8 cellular contexts compared by ENCODE assay signal in genomic region chr5:109409061-109409843, GRCh38. TPM values are rescaled to one million over a fixed set of nuclear protein-coding genes. Genes with fewer than 3 reads are reported as not detected.
DNase-seq lines count a peak whose midpoint lies in the region; ATAC-seq and TF ChIP-seq lines count a peak whose summit lies in the region.

No MANE protein-coding gene starts in this region.

- TF ChIP-seq POLR2A in Peyer's patch (IDR thresholded peaks at IDR 0.05), result no peak

- H3K27me3 ChIP-seq in Caco-2 (replicated peaks; ENCODE audit: control insufficient read depth, insufficient read depth, low read length), result no peaks in the 10 kb centered on the region
- no peaks in the 10 kb centered on the region for H3K27me3 ChIP-seq in Peyer's patch
- H3K27me3 ChIP-seq in fibroblast of lung (ENCODE audit: control insufficient read depth, insufficient read depth, low read length), result no peaks in the 10 kb centered on the region

- BruUV-seq in Caco-2 (replicated peaks; lab: Mats Ljungman, UMichigan), result TSS peak; percentile 67

- peak; percentile 65 to 67 for DNase-seq in Caco-2
- DNase-seq in HS-5 (ENCODE audit: low read depth), result peak; percentile 54
- DNase-seq in Peyer's patch, result peak; percentile 78 to 89 (median 80)
- DNase-seq in activated T-helper 1 cell treated with Interleukin-2 at 50 U/mL for 16 hours (ENCODE audit: low read depth), result peak; percentile 71
- DNase-seq in fibroblast of lung (ENCODE audit: low read depth in 2 of 2), result peak; percentile 74 to 83
- DNase-seq in natural killer cell treated with Interleukin-12 subunit alpha and Interleukin-12 subunit beta and Interleukin-15 and Interleukin-18, amount 100 ng/mL, for 72 hours (ENCODE audit: low spot score), result peak; percentile 95
- DNase-seq in stimulated activated naive CD4-positive, alpha-beta T cell treated with Interleukin-2 at 50 U/mL for 16 hours (lab: John Stamatoyannopoulos, UW), result peak; percentile 78

- H3K4me1 Mint-ChIP-seq in Caco-2 (ENCODE audit: low read depth, unreplicated experiment), result peaks cover 6% of the 10 kb centered on the region
- H3K4me1 Mint-ChIP-seq in natural killer cell treated with Interleukin-12 subunit alpha and Interleukin-12 subunit beta and Interleukin-15 and Interleukin-18, amount 100 ng/mL, for 72 hours (ENCODE audit: low read depth in 2 of 2), result peaks cover 44 to 48% of the 10 kb centered on the region in 2 donors

- ATAC-seq in GM21360 (IDR thresholded peaks at IDR 0.05; ENCODE audit: unreplicated experiment), result peak; percentile 24
- peak; percentile 67 to 73 for ATAC-seq in natural killer cell treated with Interleukin-12 subunit alpha and Interleukin-12 subunit beta and Interleukin-15 and Interleukin-18, amount 100 ng/mL, for 72 hours

- peak overlapping the region; percentile 94 for H3K4me3 Mint-ChIP-seq in Caco-2 (ENCODE audit: unreplicated experiment)
- H3K4me3 Mint-ChIP-seq in natural killer cell treated with Interleukin-12 subunit alpha and Interleukin-12 subunit beta and Interleukin-15 and Interleukin-18, amount 100 ng/mL, for 72 hours, result peak overlapping the region; percentile 99

- no peaks in the 10 kb centered on the region for H3K9me3 Mint-ChIP-seq in Caco-2 (ENCODE audit: unreplicated experiment)
- H3K9me3 Mint-ChIP-seq in natural killer cell treated with Interleukin-12 subunit alpha and Interleukin-12 subunit beta and Interleukin-15 and Interleukin-18, amount 100 ng/mL, for 72 hours, result peaks cover 5% of the 10 kb centered on the region

- CTCF ChIA-PET in Caco-2 (lab: Charles Lee), result interaction anchor here (1.3 kb wide), 1 partner anchor 767 kb away, joined by 4 read pairs; no protein-coding TSS in a partner anchor

- H3K36me3 Mint-ChIP-seq in Caco-2 (ENCODE audit: insufficient read depth, unreplicated experiment), result peaks cover 16% of the 10 kb centered on the region
- peaks cover 4% of the 10 kb centered on the region for H3K36me3 Mint-ChIP-seq in natural killer cell treated with Interleukin-12 subunit alpha and Interleukin-12 subunit beta and Interleukin-15 and Interleukin-18, amount 100 ng/mL, for 72 hours

- H3K27me3 Mint-ChIP-seq in Caco-2 (ENCODE audit: insufficient read depth, unreplicated experiment), result no peaks in the 10 kb centered on the region
- H3K27me3 Mint-ChIP-seq in natural killer cell treated with Interleukin-12 subunit alpha and Interleukin-12 subunit beta and Interleukin-15 and Interleukin-18, amount 100 ng/mL, for 72 hours, result no peaks in the 10 kb centered on the region

- intact Hi-C loops in Caco-2 (cut with micrococcal nuclease; ENCODE audit: unreplicated experiment), result no loop called here

- TF ChIP-seq CTCF in Caco-2 (IDR thresholded peaks at IDR 0.05; ENCODE audit: insufficient read depth in 1 of 2, low read depth in 1 of 2, low read length in 1 of 2, severe bottlenecking in 1 of 2, unreplicated experiment in 1 of 2), result no peak
- TF ChIP-seq CTCF in Peyer's patch (IDR thresholded peaks at IDR 0.05), result no peak
- TF ChIP-seq CTCF in fibroblast of lung (conservative IDR thresholded peaks at IDR 0.05 in 1 of 2, IDR thresholded peaks at IDR 0.05 in 1 of 2; ENCODE audit: low read depth in 1 of 2, low read length in 2 of 2), result no peak

- H4K20me1 ChIP-seq in fibroblast of lung (ENCODE audit: control insufficient read depth, extremely low read depth, insufficient read depth, low read length), result peaks cover 2% of the 10 kb centered on the region

- POLR2A ChIA-PET in Caco-2 (lab: Charles Lee), result interaction anchor here (0.8 kb wide), 1 partner anchor 10 kb away, joined by 8 read pairs; no protein-coding TSS in a partner anchor

- H2AFZ ChIP-seq in fibroblast of lung (ENCODE audit: low read length), result peak overlapping the region; percentile 34

- H3K4me3 ChIP-seq in Caco-2 (ENCODE audit: low read depth, low read length) (peak overlapping the region; percentile 83), Peyer's patch (peak overlapping the region; percentile 67 to 96 (median 86)), fibroblast of lung (replicated peaks in 1 of 4; ENCODE audit: control extremely low read depth in 1 of 4, insufficient read depth in 1 of 4, low read depth in 3 of 4, low read length in 4 of 4) (peak overlapping the region; percentile 75 to 97 (median 88))

- H3K79me2 ChIP-seq in fibroblast of lung (ENCODE audit: control insufficient read depth, insufficient read depth, low read length), result peaks cover 49% of the 10 kb centered on the region

- peak overlapping the region; percentile 17 for H3K4me2 ChIP-seq in fibroblast of lung (ENCODE audit: extremely low read depth, insufficient read depth, low read length)

- H3K9ac ChIP-seq in fibroblast of lung (ENCODE audit: insufficient read depth, low read length), result peak overlapping the region; percentile 89

- H3K9me3 ChIP-seq in Caco-2, result no peaks in the 10 kb centered on the region
- H3K9me3 ChIP-seq in Peyer's patch, result no peaks in the 10 kb centered on the region
- H3K9me3 ChIP-seq in fibroblast of lung (ENCODE audit: control insufficient read depth, insufficient read depth, low read depth, low read length), result no peaks in the 10 kb centered on the region

- H3K36me3 ChIP-seq in Caco-2 (ENCODE audit: control insufficient read depth, insufficient read depth, low read length) (no peaks in the 10 kb centered on the region), Peyer's patch (peaks cover 0 to 4% (median 0%) of the 10 kb centered on the region in 3 donors), fibroblast of lung (ENCODE audit: control insufficient read depth, insufficient read depth, low read length) (no peaks in the 10 kb centered on the region)

- H3K4me1 ChIP-seq in Caco-2, result peaks cover 8% of the 10 kb centered on the region; the same call in 1 of the 2 replicates
- H3K4me1 ChIP-seq in Peyer's patch, result peaks cover 0 to 23% (median 5%) of the 10 kb centered on the region in 4 donors
- H3K4me1 ChIP-seq in fibroblast of lung (ENCODE audit: control insufficient read depth, extremely low read depth, insufficient read depth, low read length), result peaks cover 10% of the 10 kb centered on the region

- H3K27ac ChIP-seq in Peyer's patch, result peak overlapping the region; percentile 96 to 99 (median 98)
- peak overlapping the region; percentile 97 for H3K27ac ChIP-seq in fibroblast of lung (ENCODE audit: insufficient read depth, low read length)

- H3K27ac Mint-ChIP-seq in Caco-2 (ENCODE audit: unreplicated experiment), result peak overlapping the region; percentile 100
- H3K27ac Mint-ChIP-seq in natural killer cell treated with Interleukin-12 subunit alpha and Interleukin-12 subunit beta and Interleukin-15 and Interleukin-18, amount 100 ng/mL, for 72 hours, result peak overlapping the region; percentile 97 to 98

RNA-seq across cellular contexts. Expression of gene PJA2, which starts 0.5 kb away (rescaled TPM):
- total RNA-seq in Caco-2 (2022) (34.2 and 34.7 TPM in 2 replicates), Peyer's patch (10 to 100 TPM; 40.6 to 68.5 (median 51.6) TPM), fibroblast of lung (74.5 and 82.7 TPM in 2 replicates)
- polyA plus RNA-seq in fibroblast of lung, result 78.4 and 107 TPM in 2 replicates
- polyA plus RNA-seq in fibroblast of lung (2012), result 50.3 and 64.0 TPM in 2 replicates
- 28.8 and 31.7 TPM in 2 replicates for polyA minus RNA-seq in fibroblast of lung (ENCODE audit: low replicate concordance)
- 10 to 100 TPM; 45.4 to 71.8 TPM for total RNA-seq in natural killer cell treated with Interleukin-12 subunit alpha and Interleukin-12 subunit beta and Interleukin-15 and Interleukin-18, amount 100 ng/mL, for 72 hours

Comparison
In these comparisons a context has a peak if more than half of its experiments do, and no peak if none do; other contexts are left out.
1. Peak in every context shown above with its lines: DNase-seq, ATAC-seq, H3K4me3 ChIP-seq and H3K27ac ChIP-seq.